ENCODE assay signal across 33 cellular contexts in genomic region chr2:204008352-204008751, GRCh38.
"Had no signal": no experiment of that assay in that cellular context is flagged by ENCODE, and none has a peak within 500 bp of the region (broad histone marks: within the 10 kb centered on the region; RNA-seq: fewer than 3 reads in every experiment).

No MANE protein-coding gene starts in this region.

- H3K36me3 Mint-ChIP-seq: brain had no signal

- H3K27me3 Mint-ChIP-seq: activated B cell treated with CpG ODN at 0.5 μM for 24 hours; activated CD4-positive, alpha-beta T cell treated with anti-CD3 and anti-CD28 coated beads, Interleukin-2, amount 10 ng/mL, durations not matched to agents 24 days and 14 days; activated T-cell treated with anti-CD3 and anti-CD28 coated beads, Interleukin-2, amount 50 U/mL, for 24 hours; brain; T-helper 17 cell had no signal

- H3K27ac ChIP-seq: adrenal gland, ascending aorta, breast epithelium, cardiac muscle cell, coronary artery, dorsolateral prefrontal cortex, WERI-Rb-1 had no signal

- H3K4me1 Mint-ChIP-seq: activated B cell treated with CpG ODN at 0.5 μM for 24 hours had no signal

- H3K27me3 ChIP-seq: adrenal gland, ascending aorta, breast epithelium, cardiac muscle cell had no signal

- H3K9ac ChIP-seq: SK-N-SH had no signal

- ATAC-seq: activated CD4-positive, CD25-positive, alpha-beta regulatory T cell treated with anti-CD3 and anti-CD28 coated beads, Interleukin-2, amount 50 U/mL, for 24 hours; activated CD8-positive, alpha-beta memory T cell treated with anti-CD3 and anti-CD28 coated beads, Interleukin-2, amount 10 ng/mL, durations not matched to agents 7 days and 5 days; activated CD8-positive, alpha-beta T cell treated with anti-CD3 and anti-CD28 coated beads, Interleukin-2, amount 10 ng/mL, durations not matched to agents 7 days and 5 days; esophagus mucosa; T-helper 17 cell had no signal

- H3K27ac Mint-ChIP-seq: activated B cell treated with CpG ODN at 0.5 μM for 24 hours; activated CD8-positive, alpha-beta memory T cell treated with anti-CD3 and anti-CD28 coated beads, Interleukin-2, amount 10 ng/mL, durations not matched to agents 7 days and 5 days; activated CD8-positive, alpha-beta T cell treated with anti-CD3 and anti-CD28 coated beads, Interleukin-2, amount 10 ng/mL, durations not matched to agents 7 days and 5 days; activated T-helper 2 cell treated with anti-CD3 and anti-CD28 coated beads, Interferon-gamma antibody, Interleukin-2, Interleukin-4, amounts not matched to agents 10 μg/mL and 5 μg/mL and 100 μg/mL, durations not matched to agents 14 hours and 24 hours and 36 hours; brain; dendritic cell treated with granulocyte-macrophage colony-stimulating factor and Interleukin-4, amounts not matched to agents 40 ng/mL and 50 ng/mL, for 4 days; endodermal cell; T-helper 17 cell; T-helper 2 cell treated with Interferon-gamma antibody and Interleukin-4, amounts not matched to agents 5 μg/mL and 100 μg/mL, for 36 hours had no signal

- H3K4me3 Mint-ChIP-seq: activated B cell treated with CpG ODN at 0.5 μM for 24 hours; activated CD4-positive, alpha-beta T cell treated with anti-CD3 and anti-CD28 coated beads, Interleukin-2, amount 10 ng/mL, durations not matched to agents 24 days and 14 days; activated CD8-positive, alpha-beta memory T cell treated with anti-CD3 and anti-CD28 coated beads, Interleukin-2, amount 10 ng/mL, durations not matched to agents 7 days and 5 days; activated CD8-positive, alpha-beta T cell treated with anti-CD3 and anti-CD28 coated beads, Interleukin-2, amount 10 ng/mL, durations not matched to agents 7 days and 5 days; activated T-cell treated with anti-CD3 and anti-CD28 coated beads, Interleukin-2, amount 50 U/mL, for 24 hours; brain; dendritic cell treated with granulocyte-macrophage colony-stimulating factor and Interleukin-4, amounts not matched to agents 40 ng/mL and 50 ng/mL, for 4 days; endodermal cell; T-helper 17 cell; T-helper 2 cell treated with Interferon-gamma antibody and Interleukin-4, amounts not matched to agents 5 μg/mL and 100 μg/mL, for 36 hours had no signal

- H3K9me3 Mint-ChIP-seq: activated B cell treated with CpG ODN at 0.5 μM for 24 hours, endodermal cell had no signal

- H3K36me3 ChIP-seq: adrenal gland, ascending aorta, breast epithelium, cardiac muscle cell, WERI-Rb-1 had no signal

- H3K4me1 ChIP-seq: adrenal gland had no signal

- DNase-seq: activated B cell treated with CpG ODN at 0.5 μM for 24 hours; activated CD4-positive, alpha-beta T cell treated with anti-CD3 and anti-CD28 coated beads, Interleukin-2, amount 10 ng/mL, durations not matched to agents 24 days and 14 days; activated CD4-positive, alpha-beta T cell treated with anti-CD3 and anti-CD28 coated beads, Interleukin-2, amount 50 U/mL, for 4 hours; activated CD8-positive, alpha-beta memory T cell treated with anti-CD3 and anti-CD28 coated beads, Interleukin-2, amount 10 ng/mL, durations not matched to agents 7 days and 5 days; activated CD8-positive, alpha-beta memory T cell treated with anti-CD3 and anti-CD28 coated beads, Interleukin-2, amount 50 U/mL, for 4 hours; activated CD8-positive, alpha-beta T cell treated with anti-CD3 and anti-CD28 coated beads, Interleukin-2, amount 10 ng/mL, durations not matched to agents 7 days and 5 days; activated effector memory CD4-positive, alpha-beta T cell treated with anti-CD3 and anti-CD28 coated beads, Interleukin-2, amount 50 U/mL, for 16 hours; activated T-cell treated with anti-CD3 and anti-CD28 coated beads, Interleukin-2, amount 50 U/mL, for 24 hours; adrenal gland; amygdala; central memory CD4-positive, alpha-beta T cell; cerebellar nuclear complex; dorsolateral prefrontal cortex; effector memory CD4-positive, alpha-beta T cell; endodermal cell; foreskin fibroblast; head of caudate nucleus; hippocampal formation; SK-N-SH; T-helper 1 cell; T-helper 17 cell; T1000; WERI-Rb-1 had no signal

- H3K9me3 ChIP-seq: adrenal gland, ascending aorta, breast epithelium, SK-N-SH had no signal

- H3K4me3 ChIP-seq: adrenal gland, ascending aorta, breast epithelium, cardiac muscle cell, coronary artery, dorsolateral prefrontal cortex had no signal
